ENCODE assay signal across 10 cellular contexts in the genomic region with DNA sequence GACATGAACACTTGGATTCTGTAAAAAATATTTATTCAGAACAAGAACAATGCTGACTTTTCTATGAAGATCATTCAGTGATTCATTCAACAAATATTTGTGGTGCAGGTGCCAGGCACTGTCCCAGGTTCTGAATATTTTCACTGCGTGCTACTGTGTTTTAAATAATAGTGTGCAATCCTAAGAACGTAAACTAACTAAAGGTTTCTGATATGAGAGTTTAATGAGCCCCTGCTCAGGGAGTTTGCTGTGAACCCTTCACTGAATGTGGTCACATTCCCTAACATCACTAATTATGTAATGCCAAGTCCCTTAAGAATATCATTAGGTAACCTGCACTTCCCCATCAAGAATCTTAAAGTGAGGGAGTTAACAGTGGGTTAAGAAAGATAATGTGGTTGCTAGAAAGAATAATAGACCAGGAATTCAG.
A peak's percentile ranks its signal among the peaks of the same experiment; 100 is the strongest.
DNase-seq lines count a peak whose midpoint lies in the region; ATAC-seq, FAIRE-seq and TF ChIP-seq lines count a peak whose summit lies in the region.
"Had no signal": no experiment of that assay in that cellular context is flagged by ENCODE, and none has a peak within 500 bp of the region (broad histone marks: within the 10 kb centered on the region; RNA-seq: fewer than 3 reads in every experiment).

No MANE protein-coding gene starts in this region.

- peak overlapping the region; percentile 22 for H3K4me3 Mint-ChIP-seq in stimulated activated naive CD8-positive, alpha-beta T cell treated with anti-CD3 and anti-CD28 coated beads, Interleukin-15, Interleukin-2, amounts not matched to agents 100 ng/mL and 50 ng/mL, for 24 hours
- no peak overlapping the region for H3K4me3 Mint-ChIP-seq in stimulated activated memory B cell treated with anti-CD40 and anti-IgM and Interleukin-4, amounts not matched to agents 10 μg/mL and 1 μg/mL and 100 μg/mL, for 72 hours

- TF ChIP-seq CTCF in SU-DHL-6 (IDR thresholded peaks at IDR 0.05; ENCODE audit: insufficient read depth, low read length, poor library complexity, severe bottlenecking) (no peak), fibroblast of pulmonary artery (IDR thresholded peaks at IDR 0.05; ENCODE audit: low read length, missing control alignments) (no peak), tibial artery (IDR thresholded peaks at IDR 0.05) (no peak)

- H3K27ac ChIP-seq in SU-DHL-6 (ENCODE audit: low read depth, low read length) = no peak overlapping the region
- no peak overlapping the region for H3K27ac ChIP-seq in tibial artery

- H3K4me1 ChIP-seq in tibial artery = peaks cover 0 to 14% (median 3%) of the 10 kb centered on the region in 4 donors

- H2AFZ ChIP-seq in SU-DHL-6 (ENCODE audit: low read depth, low read length, severe bottlenecking) = no peak overlapping the region

- H3K4me2 ChIP-seq in SU-DHL-6 (ENCODE audit: low read depth, low read length, poor library complexity, severe bottlenecking) = peak overlapping the region; percentile 73

- no peak overlapping the region for H3K9ac ChIP-seq in SU-DHL-6 (ENCODE audit: low read length)

- peaks cover 9% of the 10 kb centered on the region for H3K4me1 Mint-ChIP-seq in stimulated activated naive CD8-positive, alpha-beta T cell treated with anti-CD3 and anti-CD28 coated beads, Interleukin-15, Interleukin-2, amounts not matched to agents 100 ng/mL and 50 ng/mL, for 24 hours (ENCODE audit: low read depth)
- peaks cover 13% of the 10 kb centered on the region for H3K4me1 Mint-ChIP-seq in stimulated activated memory B cell treated with anti-CD40 and anti-IgM and Interleukin-4, amounts not matched to agents 10 μg/mL and 1 μg/mL and 100 μg/mL, for 72 hours

- intact Hi-C loops in tibial artery (cut with DNase I; ENCODE audit: low total_unique reads) = no loop called here

- no peaks in the 10 kb centered on the region for H3K9me2 ChIP-seq in SU-DHL-6 (replicated peaks; ENCODE audit: insufficient read depth, low read length)

- no peaks in the 10 kb centered on the region for H3K27me3 ChIP-seq in SU-DHL-6 (ENCODE audit: low read length)
- H3K27me3 ChIP-seq in tibial artery = no peaks in the 10 kb centered on the region

- no peaks in the 10 kb centered on the region for H3K36me3 Mint-ChIP-seq in stimulated activated naive CD8-positive, alpha-beta T cell treated with anti-CD3 and anti-CD28 coated beads, Interleukin-15, Interleukin-2, amounts not matched to agents 100 ng/mL and 50 ng/mL, for 24 hours (ENCODE audit: low read depth)
- H3K36me3 Mint-ChIP-seq in stimulated activated memory B cell treated with anti-CD40 and anti-IgM and Interleukin-4, amounts not matched to agents 10 μg/mL and 1 μg/mL and 100 μg/mL, for 72 hours = no peaks in the 10 kb centered on the region

- no peak for FAIRE-seq in urothelium cell line (lab: Jason Lieb, UNC)

- H3K36me3 ChIP-seq in SU-DHL-6 (ENCODE audit: low read length) (no peaks in the 10 kb centered on the region), tibial artery (no peaks in the 10 kb centered on the region)

- H4K20me1 ChIP-seq in SU-DHL-6 (ENCODE audit: low read depth, low read length) = 0 out of 2 replicates have a peak, but pooled peaks cover 11% of the 10 kb centered on the region

- H3K27ac Mint-ChIP-seq in stimulated activated naive CD8-positive, alpha-beta T cell treated with anti-CD3 and anti-CD28 coated beads, Interleukin-15, Interleukin-2, amounts not matched to agents 100 ng/mL and 50 ng/mL, for 24 hours = no peak overlapping the region
- H3K27ac Mint-ChIP-seq in stimulated activated memory B cell treated with anti-CD40 and anti-IgM and Interleukin-4, amounts not matched to agents 10 μg/mL and 1 μg/mL and 100 μg/mL, for 72 hours = no peak overlapping the region
- H3K27ac Mint-ChIP-seq: H9 had no signal

- no peaks in the 10 kb centered on the region for H3K9me3 Mint-ChIP-seq in stimulated activated naive CD8-positive, alpha-beta T cell treated with anti-CD3 and anti-CD28 coated beads, Interleukin-15, Interleukin-2, amounts not matched to agents 100 ng/mL and 50 ng/mL, for 24 hours
- no peaks in the 10 kb centered on the region for H3K9me3 Mint-ChIP-seq in stimulated activated memory B cell treated with anti-CD40 and anti-IgM and Interleukin-4, amounts not matched to agents 10 μg/mL and 1 μg/mL and 100 μg/mL, for 72 hours
- H3K9me3 Mint-ChIP-seq: H9 had no signal

- H3K27me3 Mint-ChIP-seq in stimulated activated naive CD8-positive, alpha-beta T cell treated with anti-CD3 and anti-CD28 coated beads, Interleukin-15, Interleukin-2, amounts not matched to agents 100 ng/mL and 50 ng/mL, for 24 hours = peaks cover 24% of the 10 kb centered on the region
- no peaks in the 10 kb centered on the region for H3K27me3 Mint-ChIP-seq in stimulated activated memory B cell treated with anti-CD40 and anti-IgM and Interleukin-4, amounts not matched to agents 10 μg/mL and 1 μg/mL and 100 μg/mL, for 72 hours

- ATAC-seq in stimulated activated naive CD8-positive, alpha-beta T cell treated with anti-CD3 and anti-CD28 coated beads, Interleukin-15, Interleukin-2, amounts not matched to agents 100 U/mL and 50 U/mL, for 24 hours = no peak
- ATAC-seq in GM21447 (IDR thresholded peaks at IDR 0.05; ENCODE audit: unreplicated experiment) = no peak
- ATAC-seq in stimulated activated memory B cell treated with anti-CD40 and anti-IgM and Interleukin-4, amounts not matched to agents 10 μg/mL and 1 μg/mL and 100 μg/mL, for 72 hours = no peak

- no peaks in the 10 kb centered on the region for H3K79me2 ChIP-seq in SU-DHL-6 (ENCODE audit: insufficient read depth, low read length)

- peaks cover 30% of the 10 kb centered on the region; the same call in 1 of the 2 replicates for H3F3A ChIP-seq in SU-DHL-6 (ENCODE audit: insufficient read depth)

- DNase-seq in stimulated activated naive CD8-positive, alpha-beta T cell treated with anti-CD3 and anti-CD28 coated beads, Interleukin-15, Interleukin-2, amounts not matched to agents 100 U/mL and 50 U/mL, for 24 hours = no peak
- DNase-seq in fibroblast of pulmonary artery (ENCODE audit: low read depth) (peak; percentile 70), urothelium cell line (ENCODE audit: low spot score) (peak; percentile 42), tibial artery (no peak)
- DNase-seq: H9, NCI-H187 treated with DMSO at 0.1 percent for 48 hours had no signal

- H3K4me3 ChIP-seq in SU-DHL-6 (ENCODE audit: insufficient read depth, low read length, poor library complexity, severe bottlenecking) (no peak overlapping the region), fibroblast of pulmonary artery (replicated peaks; ENCODE audit: low read depth, low read length) (no peak overlapping the region), tibial artery (no peak overlapping the region)

- H3K9me3 ChIP-seq in SU-DHL-6 (ENCODE audit: insufficient read depth, low read length) = no peaks in the 10 kb centered on the region
- H3K9me3 ChIP-seq in tibial artery = no peaks in the 10 kb centered on the region

Comparison
In these comparisons a context has a peak if more than half of its experiments do, and no peak if none do; other contexts are left out.
1. DNase-seq: peak in fibroblast of pulmonary artery (single experiment) and urothelium cell line (single experiment); none in stimulated activated naive CD8-positive, alpha-beta T cell treated with anti-CD3 and anti-CD28 coated beads, Interleukin-15, Interleukin-2, amounts not matched to agents 100 U/mL and 50 U/mL, for 24 hours (single experiment) and tibial artery (0 of 2).